ENCODE assay signal across 2 cellular contexts in the genomic region with DNA sequence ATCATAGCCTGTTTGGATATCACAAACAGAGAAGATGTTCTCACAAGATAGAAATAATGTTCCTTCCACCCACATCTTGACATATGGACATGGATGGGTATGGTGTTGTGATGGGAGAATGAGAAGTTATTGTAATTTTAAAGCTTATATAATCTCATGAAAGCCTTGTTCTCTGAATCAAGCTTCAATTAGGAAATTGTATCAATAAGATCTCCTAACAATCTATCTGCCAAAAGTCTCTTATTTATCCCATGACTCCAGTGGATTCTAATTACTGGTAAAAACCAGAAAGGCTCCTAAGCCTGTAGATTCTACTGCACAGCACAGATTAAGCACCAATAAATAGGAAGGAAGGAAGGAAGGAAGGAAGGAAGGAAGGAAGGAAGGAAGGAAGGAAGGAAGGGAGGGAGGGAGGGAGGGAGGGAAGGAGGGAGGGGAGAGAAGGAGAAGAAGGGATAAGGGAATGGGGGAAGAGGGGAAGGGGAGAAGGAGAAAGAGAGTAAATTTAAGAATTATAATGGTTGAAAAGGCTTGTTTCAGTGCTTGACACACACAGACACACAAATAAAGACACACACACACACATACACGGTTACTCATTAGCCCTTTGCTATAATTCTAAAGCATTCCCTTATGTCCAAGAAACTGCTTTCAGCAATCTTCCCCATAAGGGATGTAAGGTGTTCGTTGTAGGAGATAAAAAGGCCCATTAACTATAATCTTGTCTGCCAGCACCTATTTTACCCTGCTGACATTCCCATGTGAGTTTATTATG.
A peak's percentile ranks its signal among the peaks of the same experiment; 100 is the strongest.
TF ChIP-seq lines count a peak whose summit lies in the region.

No MANE protein-coding gene starts in this region.

TF ChIP-seq in HepG2, 621 proteins besides CTCF, POLR2A, EP300 and RAD21 (continued from another document):
- 0 out of 2 replicates have a peak, but pooled peaks have one; percentile 77 for TF ChIP-seq PCBP1 (IDR thresholded peaks at IDR 0.05; ENCODE audit: borderline replicate concordance, low read depth, low read length)
- TF ChIP-seq ZNF552 (CRISPR knock-in tag; IDR thresholded peaks at IDR 0.05; ENCODE audit: borderline replicate concordance), result no peak

TF ChIP-seq in K562, 482 proteins besides CTCF, POLR2A, EP300 and RAD21 (continued from another document):
- TF ChIP-seq, protein P1, sequence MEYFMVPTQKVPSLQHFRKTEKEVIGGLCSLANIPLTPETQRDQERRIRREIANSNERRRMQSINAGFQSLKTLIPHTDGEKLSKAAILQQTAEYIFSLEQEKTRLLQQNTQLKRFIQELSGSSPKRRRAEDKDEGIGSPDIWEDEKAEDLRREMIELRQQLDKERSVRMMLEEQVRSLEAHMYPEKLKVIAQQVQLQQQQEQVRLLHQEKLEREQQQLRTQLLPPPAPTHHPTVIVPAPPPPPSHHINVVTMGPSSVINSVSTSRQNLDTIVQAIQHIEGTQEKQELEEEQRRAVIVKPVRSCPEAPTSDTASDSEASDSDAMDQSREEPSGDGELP (CRISPR knock-in tag; IDR thresholded peaks at IDR 0.05; ENCODE audit: borderline replicate concordance), result no peak
